ENCODE assay signal across 17 cellular contexts in the genomic region with DNA sequence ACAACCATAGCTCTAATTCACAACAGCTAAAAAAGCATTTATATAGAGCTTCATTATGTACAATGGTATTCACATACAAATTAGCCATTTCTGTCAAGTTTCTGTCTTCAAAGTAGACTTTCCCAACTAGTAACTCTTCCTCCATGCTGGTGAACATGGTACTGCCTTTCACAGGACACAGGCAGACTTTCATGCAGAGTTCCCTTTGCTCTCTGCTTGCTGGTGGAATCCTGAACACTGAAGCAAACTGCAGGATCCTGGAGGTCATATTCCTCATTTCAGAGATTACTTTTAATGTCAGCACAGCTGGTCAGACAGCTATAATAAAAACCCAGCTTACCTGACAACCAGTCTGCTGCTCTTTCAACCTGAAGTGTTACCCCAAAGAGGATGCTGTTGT. TPM values are rescaled to one million over a fixed set of nuclear protein-coding genes. Genes with fewer than 3 reads are reported as not detected.
A peak's percentile ranks its signal among the peaks of the same experiment; 100 is the strongest.
DNase-seq lines count a peak whose midpoint lies in the region; ATAC-seq and TF ChIP-seq lines count a peak whose summit lies in the region.
"Had no signal": no experiment of that assay in that cellular context is flagged by ENCODE, and none has a peak within 500 bp of the region (broad histone marks: within the 10 kb centered on the region; RNA-seq: fewer than 3 reads in every experiment).

No MANE protein-coding gene starts in this region.

- peaks cover 0 to 93% (median 79%) of the 10 kb centered on the region in 9 donors for H3K36me3 ChIP-seq in heart left ventricle

- H3K27me3 Mint-ChIP-seq in mesothelial cell of epicardium (ENCODE audit: low read depth): no peaks in the 10 kb centered on the region
- H3K27me3 Mint-ChIP-seq: activated CD4-positive, alpha-beta T cell treated with anti-CD3 and anti-CD28 coated beads for 36 hours had no signal

- no peaks in the 10 kb centered on the region for H3K9me3 Mint-ChIP-seq in mesothelial cell of epicardium
- H3K9me3 Mint-ChIP-seq: neural crest cell had no signal

- H3K4me3 Mint-ChIP-seq in mesothelial cell of epicardium: no peak overlapping the region
- H3K4me3 Mint-ChIP-seq: activated CD4-positive, alpha-beta T cell treated with anti-CD3 and anti-CD28 coated beads for 36 hours; neural crest cell had no signal

- ATAC-seq in GM18511 (IDR thresholded peaks at IDR 0.05; ENCODE audit: unreplicated experiment): peak; percentile 35
- ATAC-seq in GM21423 (IDR thresholded peaks at IDR 0.05; ENCODE audit: unreplicated experiment): peak; percentile 28
- ATAC-seq in HG02885 (IDR thresholded peaks at IDR 0.05; ENCODE audit: poor library complexity, unreplicated experiment): no peak
- ATAC-seq in heart left ventricle: no peak
- no peak for ATAC-seq in HG02763 (IDR thresholded peaks at IDR 0.05; ENCODE audit: unreplicated experiment)
- ATAC-seq: activated CD4-positive, alpha-beta T cell treated with anti-CD3 and anti-CD28 coated beads for 36 hours; PC-3 had no signal

- TF ChIP-seq POLR2A in heart left ventricle (IDR thresholded peaks at IDR 0.05): no peak

- peaks cover 0 to 16% (median 5%) of the 10 kb centered on the region in 12 donors for H3K4me1 ChIP-seq in heart left ventricle

- H3K4me1 Mint-ChIP-seq in mesothelial cell of epicardium: no peaks in the 10 kb centered on the region
- H3K4me1 Mint-ChIP-seq: neural crest cell had no signal

- intact Hi-C loops in heart left ventricle (cut with DNase I): no loop called here

- H3K27ac Mint-ChIP-seq in mesothelial cell of epicardium: peak overlapping the region; percentile 27
- H3K27ac Mint-ChIP-seq: activated CD4-positive, alpha-beta T cell treated with anti-CD3 and anti-CD28 coated beads for 36 hours had no signal

- peaks cover 40% of the 10 kb centered on the region for H3K36me3 Mint-ChIP-seq in mesothelial cell of epicardium

- no peak for TF ChIP-seq CTCF in VCaP (conservative IDR thresholded peaks at IDR 0.05)
- no peak for TF ChIP-seq CTCF in mesothelial cell of epicardium (IDR thresholded peaks at IDR 0.05; ENCODE audit: unreplicated experiment)
- TF ChIP-seq CTCF in heart left ventricle (IDR thresholded peaks at IDR 0.05): no peak

- no peaks in the 10 kb centered on the region for H3K27me3 ChIP-seq in heart left ventricle

- no peaks in the 10 kb centered on the region for H3K9me3 ChIP-seq in heart left ventricle
- H3K9me3 ChIP-seq: left ventricle myocardium inferior had no signal

- no peak for DNase-seq in mesothelial cell of epicardium (ENCODE audit: low spot score in 2 of 2, unreplicated experiment in 2 of 2)
- no peak for DNase-seq in heart left ventricle
- no peak for DNase-seq in stimulated activated CD4-positive, alpha-beta T cell treated with anti-CD3 and anti-CD28 coated beads, Interleukin-2, amount 100 ng/mL, for 24 hours
- DNase-seq: activated CD4-positive, alpha-beta T cell treated with anti-CD3 and anti-CD28 coated beads for 36 hours; C1 segment of cervical spinal cord; caudate nucleus; left ventricle myocardium inferior; NCI-H1092 treated with DMSO at 0.1 percent for 48 hours; NCI-H446 treated with DMSO at 0.1 percent for 48 hours; PC-3 had no signal

- peak overlapping the region; percentile 3; the same call in 1 of the 2 replicates for H3K27ac ChIP-seq in VCaP
- no peak overlapping the region for H3K27ac ChIP-seq in heart left ventricle
- H3K27ac ChIP-seq: epithelial cell of prostate, left ventricle myocardium inferior had no signal

- no peak overlapping the region for H3K4me3 ChIP-seq in heart left ventricle
- H3K4me3 ChIP-seq: left ventricle myocardium inferior had no signal

RNA-seq across cellular contexts. Expression of gene TASOR, which starts 53.6 kb away (rescaled TPM):
- total RNA-seq in mesothelial cell of epicardium: 81.4 to 83.9 TPM (median 83.2 TPM) in 3 replicates
- total RNA-seq in heart left ventricle: 10 to 100 TPM; 20.4 to 36.5 (median 26.1) TPM
- polyA plus RNA-seq in heart left ventricle: 10 to 100 TPM in 1 of 2 donors, 1 to 10 TPM in 1; 9.1 to 16.3 TPM

Comparison
In these comparisons a context has a peak if more than half of its experiments do, and no peak if none do; other contexts are left out.
1. ATAC-seq: peak in GM18511 (single experiment) and GM21423 (single experiment); none in HG02885 (single experiment), heart left ventricle (0 of 4) and HG02763 (single experiment).